ENCODE assay signal across 1 cellular context in the genomic region with DNA sequence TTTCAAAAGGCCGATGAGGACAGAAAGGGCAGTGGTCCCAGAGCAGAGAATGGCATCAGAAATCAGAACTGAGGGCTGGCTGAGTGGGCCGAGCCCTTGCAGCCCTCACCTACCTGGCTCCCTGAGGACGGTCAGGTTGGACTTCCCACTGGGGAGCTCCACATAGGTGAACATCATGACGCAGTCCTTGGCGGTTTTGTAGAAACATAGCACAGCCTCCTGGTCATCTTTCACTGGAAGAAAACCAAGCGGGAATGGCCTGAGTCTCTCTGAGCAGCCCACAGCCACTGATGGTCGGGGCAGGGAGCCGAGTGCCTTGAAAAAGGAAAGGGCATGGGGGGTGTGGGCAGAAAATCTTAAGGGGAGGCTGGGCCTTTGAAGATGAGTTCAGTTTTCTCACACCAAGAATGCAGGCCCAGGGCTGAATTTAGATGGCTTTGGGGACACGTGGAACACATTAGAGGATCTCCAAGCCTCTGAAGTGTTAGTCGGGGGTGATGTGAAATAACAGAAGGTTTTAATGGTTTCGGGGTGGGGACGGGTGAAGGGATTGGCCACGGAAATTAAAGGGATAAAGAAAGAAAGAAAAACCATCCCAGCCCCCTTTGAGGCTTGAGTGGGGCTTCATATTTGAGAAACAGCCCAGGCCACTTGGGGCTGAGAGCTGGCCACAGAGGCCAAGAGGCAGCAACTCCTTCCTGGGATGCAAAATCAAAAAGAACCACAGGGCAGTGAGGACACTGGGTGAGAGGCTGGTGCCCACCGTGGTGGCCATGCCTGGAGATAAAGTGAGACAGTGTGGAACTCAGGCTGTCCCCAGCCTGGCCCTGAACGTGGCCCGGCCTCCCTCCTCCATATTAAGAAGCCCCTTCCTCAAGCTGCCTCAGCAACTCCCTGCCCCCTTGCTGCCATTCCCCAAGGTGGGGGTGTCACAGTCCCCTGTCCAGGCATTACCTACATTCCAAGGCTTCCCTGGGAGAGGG.
TF ChIP-seq lines count a peak whose summit lies in the region.

No MANE protein-coding gene starts in this region.

TF ChIP-seq in SK-N-SH treated with all-trans-retinoic acid at 6 μM for 48 hours, 23 proteins besides CTCF, POLR2A, EP300 and RAD21 (continued from another document):
- TF ChIP-seq, protein P1, sequence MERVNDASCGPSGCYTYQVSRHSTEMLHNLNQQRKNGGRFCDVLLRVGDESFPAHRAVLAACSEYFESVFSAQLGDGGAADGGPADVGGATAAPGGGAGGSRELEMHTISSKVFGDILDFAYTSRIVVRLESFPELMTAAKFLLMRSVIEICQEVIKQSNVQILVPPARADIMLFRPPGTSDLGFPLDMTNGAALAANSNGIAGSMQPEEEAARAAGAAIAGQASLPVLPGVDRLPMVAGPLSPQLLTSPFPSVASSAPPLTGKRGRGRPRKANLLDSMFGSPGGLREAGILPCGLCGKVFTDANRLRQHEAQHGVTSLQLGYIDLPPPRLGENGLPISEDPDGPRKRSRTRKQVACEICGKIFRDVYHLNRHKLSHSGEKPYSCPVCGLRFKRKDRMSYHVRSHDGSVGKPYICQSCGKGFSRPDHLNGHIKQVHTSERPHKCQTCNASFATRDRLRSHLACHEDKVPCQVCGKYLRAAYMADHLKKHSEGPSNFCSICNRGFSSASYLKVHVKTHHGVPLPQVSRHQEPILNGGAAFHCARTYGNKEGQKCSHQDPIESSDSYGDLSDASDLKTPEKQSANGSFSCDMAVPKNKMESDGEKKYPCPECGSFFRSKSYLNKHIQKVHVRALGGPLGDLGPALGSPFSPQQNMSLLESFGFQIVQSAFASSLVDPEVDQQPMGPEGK (CRISPR knock-in tag; IDR thresholded peaks at IDR 0.05; ENCODE audit: borderline replicate concordance) = no peak
- TF ChIP-seq TCF4 (CRISPR knock-in tag; IDR thresholded peaks at IDR 0.05; ENCODE audit: borderline replicate concordance) = no peak
- no peak for TF ChIP-seq ISL1 (CRISPR knock-in tag; IDR thresholded peaks at IDR 0.05)
- no peak for TF ChIP-seq ARNTL (CRISPR knock-in tag; IDR thresholded peaks at IDR 0.05; ENCODE audit: borderline replicate concordance, low read depth)
- TF ChIP-seq, protein P2, sequence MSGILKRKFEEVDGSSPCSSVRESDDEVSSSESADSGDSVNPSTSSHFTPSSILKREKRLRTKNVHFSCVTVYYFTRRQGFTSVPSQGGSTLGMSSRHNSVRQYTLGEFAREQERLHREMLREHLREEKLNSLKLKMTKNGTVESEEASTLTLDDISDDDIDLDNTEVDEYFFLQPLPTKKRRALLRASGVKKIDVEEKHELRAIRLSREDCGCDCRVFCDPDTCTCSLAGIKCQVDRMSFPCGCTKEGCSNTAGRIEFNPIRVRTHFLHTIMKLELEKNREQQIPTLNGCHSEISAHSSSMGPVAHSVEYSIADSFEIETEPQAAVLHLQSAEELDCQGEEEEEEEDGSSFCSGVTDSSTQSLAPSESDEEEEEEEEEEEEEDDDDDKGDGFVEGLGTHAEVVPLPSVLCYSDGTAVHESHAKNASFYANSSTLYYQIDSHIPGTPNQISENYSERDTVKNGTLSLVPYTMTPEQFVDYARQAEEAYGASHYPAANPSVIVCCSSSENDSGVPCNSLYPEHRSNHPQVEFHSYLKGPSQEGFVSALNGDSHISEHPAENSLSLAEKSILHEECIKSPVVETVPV (CRISPR knock-in tag; IDR thresholded peaks at IDR 0.05) = no peak
- no peak for TF ChIP-seq ZFP3 (CRISPR knock-in tag; IDR thresholded peaks at IDR 0.05)
- TF ChIP-seq BACH2 (CRISPR knock-in tag; IDR thresholded peaks at IDR 0.05; ENCODE audit: borderline replicate concordance) = no peak
